10 cellular contexts compared by ENCODE assay signal in genomic region chr6:158270389-158271127, GRCh38. TPM values are rescaled to one million over a fixed set of nuclear protein-coding genes. Genes with fewer than 3 reads are reported as not detected.
DNase-seq lines count a peak whose midpoint lies in the region; ATAC-seq and TF ChIP-seq lines count a peak whose summit lies in the region.
"Had no signal": no experiment of that assay in that cellular context is flagged by ENCODE, and none has a peak within 500 bp of the region (broad histone marks: within the 10 kb centered on the region; RNA-seq: fewer than 3 reads in every experiment).

No MANE protein-coding gene starts in this region.

- H3K4me3 Mint-ChIP-seq in T-helper 1 cell treated with Interleukin-12 subunit alpha and Interleukin-12 subunit beta and Interleukin-4 antibody, amounts not matched to agents 30 μg/mL and 1 μg/mL, for 36 hours, result no peak overlapping the region
- H3K4me3 Mint-ChIP-seq in activated naive CD8-positive, alpha-beta T cell treated with anti-CD3 and anti-CD28 coated beads for 36 hours, result no peak overlapping the region
- no peak overlapping the region for H3K4me3 Mint-ChIP-seq in natural killer cell

- intact Hi-C loops in natural killer cell (cut with micrococcal nuclease), result loop anchor here (2.0 to 5.0 kb wide), 2 partner anchors 20 to 38 kb away; no protein-coding TSS in a partner anchor

- TF ChIP-seq CTCF in natural killer cell (IDR thresholded peaks at IDR 0.05), result no peak
- TF ChIP-seq CTCF in RWPE1 (conservative IDR thresholded peaks at IDR 0.05; ENCODE audit: low read depth), result no peak

- DNase-seq in T-helper 1 cell, result no peak
- peak; percentile 10 for DNase-seq in activated naive CD8-positive, alpha-beta T cell treated with anti-CD3 and anti-CD28 coated beads for 36 hours
- DNase-seq in natural killer cell, result no peak
- no peak for DNase-seq in RWPE1 (ENCODE audit: low spot score)
- no peak for DNase-seq in LoVo (ENCODE audit: low spot score)
- DNase-seq in mucosa of gallbladder (ENCODE audit: low spot score), result no peak
- DNase-seq: tibial artery had no signal

- H3K27ac ChIP-seq in RWPE1, result no peak overlapping the region
- H3K27ac ChIP-seq: 22Rv1, tibial artery had no signal

- POLR2A ChIA-PET in RWPE1 (lab: Yijun Ruan, JAX; ENCODE audit: low non-redundant PET), result no interaction called here

- H3K27ac Mint-ChIP-seq in T-helper 1 cell treated with Interleukin-12 subunit alpha and Interleukin-12 subunit beta and Interleukin-4 antibody, amounts not matched to agents 30 μg/mL and 1 μg/mL, for 36 hours, result peak overlapping the region; percentile 79
- H3K27ac Mint-ChIP-seq in activated naive CD8-positive, alpha-beta T cell treated with anti-CD3 and anti-CD28 coated beads for 36 hours, result peak overlapping the region; percentile 65
- H3K27ac Mint-ChIP-seq in natural killer cell, result peak overlapping the region; percentile 52 to 78

- H3K9me3 Mint-ChIP-seq in T-helper 1 cell treated with Interleukin-12 subunit alpha and Interleukin-12 subunit beta and Interleukin-4 antibody, amounts not matched to agents 30 μg/mL and 1 μg/mL, for 36 hours, result peaks cover 4% of the 10 kb centered on the region
- H3K9me3 Mint-ChIP-seq in activated naive CD8-positive, alpha-beta T cell treated with anti-CD3 and anti-CD28 coated beads for 36 hours, result no peaks in the 10 kb centered on the region
- H3K9me3 Mint-ChIP-seq in natural killer cell, result no peaks in the 10 kb centered on the region

- peaks cover 20% of the 10 kb centered on the region for H3K4me1 Mint-ChIP-seq in T-helper 1 cell treated with Interleukin-12 subunit alpha and Interleukin-12 subunit beta and Interleukin-4 antibody, amounts not matched to agents 30 μg/mL and 1 μg/mL, for 36 hours (ENCODE audit: low read depth)
- H3K4me1 Mint-ChIP-seq in activated naive CD8-positive, alpha-beta T cell treated with anti-CD3 and anti-CD28 coated beads for 36 hours, result peaks cover 33% of the 10 kb centered on the region
- H3K4me1 Mint-ChIP-seq in natural killer cell, result peaks cover 9 to 30% of the 10 kb centered on the region in 2 donors

- CTCF ChIA-PET in RWPE1 (lab: Yijun Ruan, JAX), result interaction anchor here (0.7 to 1.2 kb wide), 2 partner anchors 49 to 544 kb away, joined by 3 to 4 read pairs; no protein-coding TSS in a partner anchor

- H3K36me3 Mint-ChIP-seq in T-helper 1 cell treated with Interleukin-12 subunit alpha and Interleukin-12 subunit beta and Interleukin-4 antibody, amounts not matched to agents 30 μg/mL and 1 μg/mL, for 36 hours (ENCODE audit: low read depth), result peaks cover 19% of the 10 kb centered on the region
- H3K36me3 Mint-ChIP-seq in activated naive CD8-positive, alpha-beta T cell treated with anti-CD3 and anti-CD28 coated beads for 36 hours, result peaks cover 17% of the 10 kb centered on the region
- peaks cover 5% of the 10 kb centered on the region for H3K36me3 Mint-ChIP-seq in natural killer cell

- no peaks in the 10 kb centered on the region for H3K27me3 Mint-ChIP-seq in T-helper 1 cell treated with Interleukin-12 subunit alpha and Interleukin-12 subunit beta and Interleukin-4 antibody, amounts not matched to agents 30 μg/mL and 1 μg/mL, for 36 hours (ENCODE audit: low read depth)
- H3K27me3 Mint-ChIP-seq in activated naive CD8-positive, alpha-beta T cell treated with anti-CD3 and anti-CD28 coated beads for 36 hours, result no peaks in the 10 kb centered on the region
- H3K27me3 Mint-ChIP-seq in natural killer cell (ENCODE audit: low read depth in 2 of 2), result no peaks in the 10 kb centered on the region

- ATAC-seq in HG03442 (IDR thresholded peaks at IDR 0.05; ENCODE audit: unreplicated experiment), result peak; percentile 5
- ATAC-seq in natural killer cell, result no peak

RNA-seq across cellular contexts. Expression of gene TULP4, which starts 41.7 kb away (rescaled TPM):
- total RNA-seq in activated naive CD8-positive, alpha-beta T cell treated with anti-CD3 and anti-CD28 coated beads for 36 hours, result 10 to 100 TPM; 17.0 TPM
- total RNA-seq in natural killer cell (10 to 100 TPM; 75.2 to 89.5 (median 88.3) TPM), mucosa of gallbladder (93.0 TPM)
